ENCODE assay signal across 7 cellular contexts in the genomic region with DNA sequence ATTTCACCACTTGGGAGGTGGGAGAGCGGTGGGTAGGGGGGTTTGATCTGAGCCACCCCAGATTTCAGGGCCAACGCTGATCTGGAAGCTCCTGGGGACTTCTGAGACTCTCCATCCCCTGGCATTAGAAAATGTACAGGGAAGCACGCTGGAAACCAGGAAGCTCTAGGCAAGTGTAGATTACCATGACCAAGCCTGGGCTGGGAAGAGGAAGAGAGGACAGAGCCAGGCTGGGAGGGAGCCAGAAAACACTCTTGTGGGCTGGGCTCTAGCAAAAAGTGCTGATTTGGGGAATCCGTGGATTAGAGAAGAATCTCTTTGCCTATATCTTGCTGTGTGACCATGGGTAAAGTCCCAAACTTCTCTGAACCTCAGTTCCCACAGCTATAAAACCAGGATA.
A peak's percentile ranks its signal among the peaks of the same experiment; 100 is the strongest.
DNase-seq lines count a peak whose midpoint lies in the region; TF ChIP-seq lines count a peak whose summit lies in the region.

No MANE protein-coding gene starts in this region.

- peaks cover 0 to 14% (median 6%) of the 10 kb centered on the region in 4 donors for H3K4me1 ChIP-seq in tibial nerve

- TF ChIP-seq CTCF in lower leg skin (IDR thresholded peaks at IDR 0.05), result no peak
- TF ChIP-seq CTCF in tibial nerve (IDR thresholded peaks at IDR 0.05), result no peak

- H3K4me3 ChIP-seq in lower leg skin (ENCODE audit: low read depth, poor library complexity, severe bottlenecking) (no peak overlapping the region), tibial nerve (no peak overlapping the region)

- no peaks in the 10 kb centered on the region for H3K27me3 ChIP-seq in tibial nerve

- no peaks in the 10 kb centered on the region for H3K36me3 ChIP-seq in tibial nerve

- 40 to 51% methylated on average over 4 of the region's 4 CpGs for WGBS in lower leg skin, 2 donors
- 61 to 63% methylated on average over 4 of the region's 4 CpGs for WGBS in tibial nerve, 2 donors

- TF ChIP-seq EP300 in tibial nerve (IDR thresholded peaks at IDR 0.05), result no peak

- no peak for TF ChIP-seq POLR2A in lower leg skin (IDR thresholded peaks at IDR 0.05)
- TF ChIP-seq POLR2A in tibial nerve (IDR thresholded peaks at IDR 0.05), result no peak

- peak; percentile 42 for DNase-seq in M059J (ENCODE audit: low read depth)
- DNase-seq in cerebellar cortex (ENCODE audit: low spot score), result peak; percentile 4
- peak; percentile 69 to 93 for DNase-seq in lower leg skin (ENCODE audit: low spot score in 2 of 2)
- DNase-seq in tibial nerve (ENCODE audit: low spot score in 2 of 2), result peak; percentile 21 to 59
- DNase-seq in stimulated activated CD4-positive, alpha-beta T cell treated with anti-CD3 and anti-CD28 coated beads, Interleukin-4, amount 100 ng/mL, for 4 hours, result no peak
- DNase-seq in DMS53 (lab: John Stamatoyannopoulos, UW), result no peak
- no peak for DNase-seq in HuH-7 (ENCODE audit: low spot score)

- peak overlapping the region in 2 of 4 donors; percentile 59 to 84 for H3K27ac ChIP-seq in tibial nerve

- intact Hi-C loops in lower leg skin (cut with DNase I; ENCODE audit: low total_unique reads), result no loop called here

- H3K9me3 ChIP-seq in tibial nerve, result no peaks in the 10 kb centered on the region

Comparison
In these comparisons a context has a peak if more than half of its experiments do, and no peak if none do; other contexts are left out.
1. DNase-seq: peak in M059J (single experiment), cerebellar cortex (single experiment), lower leg skin (2 of 2) and tibial nerve (2 of 2); none in stimulated activated CD4-positive, alpha-beta T cell treated with anti-CD3 and anti-CD28 coated beads, Interleukin-4, amount 100 ng/mL, for 4 hours (0 of 2), DMS53 (single experiment) and HuH-7 (single experiment).